Comparison of ENCODE assay signal across 8 cellular contexts in genomic region chr5:96875805-96876291, GRCh38. TPM values are rescaled to one million over a fixed set of nuclear protein-coding genes. Genes with fewer than 3 reads are reported as not detected.
DNase-seq lines count a peak whose midpoint lies in the region; ATAC-seq, FAIRE-seq and TF ChIP-seq lines count a peak whose summit lies in the region.

No MANE protein-coding gene starts in this region.

- no peaks in the 10 kb centered on the region for H4K20me1 ChIP-seq in OCI-LY1 (ENCODE audit: insufficient read depth, low read length)

- H3K9me2 ChIP-seq in OCI-LY1 (ENCODE audit: low read depth, low read length): no peaks in the 10 kb centered on the region

- peak; percentile 28 to 48 for DNase-seq in AML-193 (lab: John Stamatoyannopoulos, UW)
- DNase-seq in ascending aorta (ENCODE audit: low spot score in 2 of 2): no peak
- DNase-seq in lower lobe of right lung: no peak
- peak; percentile 24 for DNase-seq in urothelium cell line (ENCODE audit: low spot score)
- DNase-seq in SIG-M5 (lab: John Stamatoyannopoulos, UW): no peak

- peaks cover 7% of the 10 kb centered on the region for H3F3A ChIP-seq in OCI-LY1 (ENCODE audit: insufficient read depth, low read length)

- peak overlapping the region; percentile 88 for H3K9ac ChIP-seq in OCI-LY1 (ENCODE audit: low read length)

- H3K36me3 ChIP-seq in OCI-LY1 (ENCODE audit: insufficient read depth, low read length): peaks cover 14% of the 10 kb centered on the region; the same call in 1 of the 2 replicates
- H3K36me3 ChIP-seq in ascending aorta: no peaks in the 10 kb centered on the region
- peaks cover 2% of the 10 kb centered on the region for H3K36me3 ChIP-seq in lower lobe of right lung

- H3K9me3 ChIP-seq in OCI-LY1 (ENCODE audit: low read length) (no peaks in the 10 kb centered on the region), ascending aorta (no peaks in the 10 kb centered on the region), lower lobe of right lung (no peaks in the 10 kb centered on the region)

- H3K4me3 ChIP-seq in OCI-LY1 (ENCODE audit: low read depth, low read length, poor library complexity, severe bottlenecking) (peak overlapping the region; percentile 87), ascending aorta (peak overlapping the region; percentile 60 to 85), lower lobe of right lung (peak overlapping the region; percentile 70)

- no peak for FAIRE-seq in urothelium cell line (lab: Jason Lieb, UNC)

- intact Hi-C loops in ascending aorta (cut with DNase I) (loop anchor here (5.0 kb wide), 1 partner anchor 56 kb away; no protein-coding TSS in a partner anchor), lower lobe of right lung (cut with DNase I) (loop anchor here (10.0 kb wide), 2 partner anchors 121 to 289 kb away; no protein-coding TSS in a partner anchor)

- no peak overlapping the region for H2AFZ ChIP-seq in OCI-LY1 (ENCODE audit: low read length)

- ATAC-seq in GM21360 (IDR thresholded peaks at IDR 0.05; ENCODE audit: unreplicated experiment): peak; percentile 4
- peak; percentile 21 to 41 for ATAC-seq in lower lobe of right lung
- ATAC-seq in HG03457 (IDR thresholded peaks at IDR 0.05; ENCODE audit: unreplicated experiment): no peak

- H3K4me1 ChIP-seq in OCI-LY1 (ENCODE audit: insufficient read depth, low read length, severe bottlenecking) (peaks cover 81% of the 10 kb centered on the region), ascending aorta (no peaks in the 10 kb centered on the region), lower lobe of right lung (peaks cover 32% of the 10 kb centered on the region)

- TF ChIP-seq CTCF in OCI-LY1 (IDR thresholded peaks at IDR 0.05; ENCODE audit: low read length): no peak
- TF ChIP-seq CTCF in ascending aorta (IDR thresholded peaks at IDR 0.05): no peak
- TF ChIP-seq CTCF in lower lobe of right lung (IDR thresholded peaks at IDR 0.05): no peak

- peak overlapping the region; percentile 84 for H3K4me2 ChIP-seq in OCI-LY1 (ENCODE audit: low read length)

- H3K79me2 ChIP-seq in OCI-LY1 (ENCODE audit: insufficient read depth, low read length): peaks cover 12% of the 10 kb centered on the region

- H3K27ac ChIP-seq in OCI-LY1 (ENCODE audit: low read depth, low read length, poor library complexity, severe bottlenecking) (peak overlapping the region; percentile 91), ascending aorta (peak overlapping the region; percentile 41 to 42), lower lobe of right lung (peak overlapping the region; percentile 87)

- H3K27me3 ChIP-seq in OCI-LY1 (ENCODE audit: insufficient read depth, low read length) (no peaks in the 10 kb centered on the region), ascending aorta (no peaks in the 10 kb centered on the region), lower lobe of right lung (ENCODE audit: low read depth) (no peaks in the 10 kb centered on the region)

RNA-seq across cellular contexts. Expression of gene ERAP2, which starts 0.5 kb away (rescaled TPM):
- total RNA-seq in ascending aorta (20.6 TPM), lower lobe of right lung (32.1 TPM)

Comparison
In these comparisons a context has a peak if more than half of its experiments do, and no peak if none do; other contexts are left out.
1. DNase-seq: peak in AML-193 (2 of 2) and urothelium cell line (single experiment); none in ascending aorta (0 of 2), lower lobe of right lung (single experiment) and SIG-M5 (single experiment).
2. Peak in every context shown above with its lines, with median percentiles within 50 percentile points of each other: H3K27ac ChIP-seq and H3K4me3 ChIP-seq.